ENCODE assay signal across 8 cellular contexts in the genomic region with DNA sequence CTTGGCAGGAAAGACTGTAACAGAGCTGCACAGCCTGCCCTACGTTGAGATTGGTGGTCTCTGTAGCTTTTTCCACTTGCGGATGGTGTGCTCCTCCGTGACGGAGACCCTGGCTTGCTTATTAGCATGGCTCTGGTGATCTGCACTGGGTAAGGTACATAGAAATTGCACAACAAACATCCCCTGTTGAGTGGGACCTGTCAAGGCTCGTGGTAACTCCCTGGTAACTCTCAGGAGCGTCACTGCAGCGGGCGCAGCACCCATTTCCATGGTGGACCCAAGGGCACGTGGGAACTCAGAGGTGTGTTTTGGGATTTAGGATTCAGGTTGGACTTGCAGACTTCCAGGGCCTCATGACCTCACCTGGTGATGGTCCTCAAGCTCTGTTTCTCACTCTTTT. TPM values are rescaled to one million over a fixed set of nuclear protein-coding genes. Genes with fewer than 3 reads are reported as not detected.
DNase-seq lines count a peak whose midpoint lies in the region; ATAC-seq and TF ChIP-seq lines count a peak whose summit lies in the region.

No MANE protein-coding gene starts in this region.

- in situ Hi-C loops in GM13976 (cut with MboI; ENCODE audit: low sequenced_read_pairs, unreplicated experiment), result no loop called here

- no peak for TF ChIP-seq POLR2A in NB4 (IDR thresholded peaks at IDR 0.05; ENCODE audit: extremely low read depth, insufficient read length)

- no peaks in the 10 kb centered on the region for H3K36me3 ChIP-seq in CD4-positive, CD25-positive, alpha-beta regulatory T cell (ENCODE audit: control insufficient read depth, insufficient read depth, low read length)
- H3K36me3 ChIP-seq in neuron (ENCODE audit: insufficient read depth, low read length), result peaks cover 19% of the 10 kb centered on the region

- peaks cover 0 to 24% (median 10%) of the 10 kb centered on the region in 4 donors for H3K4me1 Mint-ChIP-seq in CD4-positive, CD25-positive, alpha-beta regulatory T cell
- peaks cover 7 to 10% of the 10 kb centered on the region in 2 donors for H3K4me1 Mint-ChIP-seq in effector memory CD8-positive, alpha-beta T cell (ENCODE audit: low read depth in 2 of 2)

- peaks cover 15% of the 10 kb centered on the region for H3K4me1 ChIP-seq in CD4-positive, CD25-positive, alpha-beta regulatory T cell (ENCODE audit: control insufficient read depth, insufficient read depth, low read length, poor library complexity, severe bottlenecking)
- H3K4me1 ChIP-seq in neuron (ENCODE audit: insufficient read depth, low read length), result peaks cover 11% of the 10 kb centered on the region

- no peak overlapping the region for H3K27ac ChIP-seq in CD4-positive, CD25-positive, alpha-beta regulatory T cell (ENCODE audit: insufficient read depth, low read length, poor library complexity, severe bottlenecking)

- no peaks in the 10 kb centered on the region for H3K27me3 ChIP-seq in CD4-positive, CD25-positive, alpha-beta regulatory T cell (ENCODE audit: control insufficient read depth, insufficient read depth, low read length)
- H3K27me3 ChIP-seq in neuron (ENCODE audit: insufficient read depth, low read length), result no peaks in the 10 kb centered on the region

- peaks cover 10% of the 10 kb centered on the region for H3K36me3 Mint-ChIP-seq in CD4-positive, CD25-positive, alpha-beta regulatory T cell
- H3K36me3 Mint-ChIP-seq in effector memory CD8-positive, alpha-beta T cell (ENCODE audit: insufficient read depth), result peaks cover 7% of the 10 kb centered on the region

- peak overlapping the region; percentile 81 to 94 (median 84) for H3K4me3 Mint-ChIP-seq in CD4-positive, CD25-positive, alpha-beta regulatory T cell
- peak overlapping the region; percentile 65 to 73 for H3K4me3 Mint-ChIP-seq in effector memory CD8-positive, alpha-beta T cell

- H3K4me3 ChIP-seq in CD4-positive, CD25-positive, alpha-beta regulatory T cell (ENCODE audit: low read depth, low read length), result peak overlapping the region; percentile 35
- H3K4me3 ChIP-seq in NB4 (ENCODE audit: low read depth, low read length) (peak overlapping the region; percentile 57), neuron (ENCODE audit: low read length) (peak overlapping the region; percentile 73)

- no peaks in the 10 kb centered on the region for H3K9me3 ChIP-seq in CD4-positive, CD25-positive, alpha-beta regulatory T cell (ENCODE audit: control insufficient read depth in 2 of 2, low read length in 2 of 2)
- H3K9me3 ChIP-seq in neuron (ENCODE audit: low read length), result no peaks in the 10 kb centered on the region

- peak overlapping the region in 1 of 3 donors; percentile 23 for H3K27ac Mint-ChIP-seq in CD4-positive, CD25-positive, alpha-beta regulatory T cell
- H3K27ac Mint-ChIP-seq in effector memory CD8-positive, alpha-beta T cell, result no peak overlapping the region

- no peak for ATAC-seq in CD4-positive, CD25-positive, alpha-beta regulatory T cell (ENCODE audit: low read depth in 2 of 2)
- ATAC-seq in effector memory CD8-positive, alpha-beta T cell (replicated peaks), result no peak
- no peak for ATAC-seq in HG03571 (IDR thresholded peaks at IDR 0.05; ENCODE audit: unreplicated experiment)

- TF ChIP-seq CTCF in NB4 (IDR thresholded peaks at IDR 0.05; ENCODE audit: low read depth, low read length) (no peak), GM13976 (IDR thresholded peaks at IDR 0.05; ENCODE audit: borderline replicate concordance, control extremely low read depth, extremely low read depth, insufficient read depth, missing control alignments) (no peak)

- DNase-seq in CD4-positive, CD25-positive, alpha-beta regulatory T cell, result no peak
- DNase-seq in NB4 (ENCODE audit: low read depth), result no peak
- no peak for DNase-seq in effector memory CD8-positive, alpha-beta T cell
- no peak for DNase-seq in NCI-H2171 treated with DMSO at 0.1 percent for 48 hours (lab: John Stamatoyannopoulos, UW)
- DNase-seq in GM13976 (ENCODE audit: low spot score), result no peak
- no peak for DNase-seq in NCI-H748 (lab: John Stamatoyannopoulos, UW; ENCODE audit: unreplicated experiment)

- H2AFZ ChIP-seq in neuron (ENCODE audit: low read depth, low read length), result no peak overlapping the region

- H3K27me3 Mint-ChIP-seq in CD4-positive, CD25-positive, alpha-beta regulatory T cell, result peaks cover 5% of the 10 kb centered on the region
- peaks cover 0 to 3% of the 10 kb centered on the region in 2 donors for H3K27me3 Mint-ChIP-seq in effector memory CD8-positive, alpha-beta T cell

- H3K9me3 Mint-ChIP-seq in CD4-positive, CD25-positive, alpha-beta regulatory T cell, result peaks cover 0 to 1% (median 0%) of the 10 kb centered on the region in 7 donors
- no peaks in the 10 kb centered on the region for H3K9me3 Mint-ChIP-seq in effector memory CD8-positive, alpha-beta T cell

RNA-seq across cellular contexts. Expression of gene TRAF3IP1, which starts 1.1 kb away (rescaled TPM):
- total RNA-seq in CD4-positive, CD25-positive, alpha-beta regulatory T cell, result 9.9 TPM
- polyA plus RNA-seq in CD4-positive, CD25-positive, alpha-beta regulatory T cell, result 1 to 10 TPM; 3.1 to 3.8 (median 3.4) TPM

RNA-seq across cellular contexts. Expression of gene PER2, which starts 33.1 kb away (rescaled TPM):
- total RNA-seq in CD4-positive, CD25-positive, alpha-beta regulatory T cell, result 29.7 TPM
- 1 to 10 TPM; 1.8 to 5.0 (median 3.3) TPM for polyA plus RNA-seq in CD4-positive, CD25-positive, alpha-beta regulatory T cell
